Comparison of ENCODE assay signal across 18 cellular contexts in genomic region chr3:145134738-145135137, GRCh38.
"Had no signal": no experiment of that assay in that cellular context is flagged by ENCODE, and none has a peak within 500 bp of the region (broad histone marks: within the 10 kb centered on the region; RNA-seq: fewer than 3 reads in every experiment).

No MANE protein-coding gene starts in this region.

- ATAC-seq: effector memory CD8-positive, alpha-beta T cell; foreskin keratinocyte; left colon; left ventricle myocardium superior; right cardiac atrium; stimulated activated naive CD8-positive, alpha-beta T cell treated with anti-CD3 and anti-CD28 coated beads, Interleukin-15, Interleukin-2, amounts not matched to agents 100 U/mL and 50 U/mL, for 24 hours had no signal

- FAIRE-seq: colon, kidney, small intestine had no signal

- DNase-seq: effector memory CD8-positive, alpha-beta T cell; foreskin keratinocyte; kidney; left colon; left ventricle myocardium superior; mesendoderm; naive B cell; nephron progenitor cell; posterior cingulate gyrus; right cardiac atrium; small intestine; stimulated activated CD4-positive, alpha-beta T cell treated with anti-CD3 and anti-CD28 coated beads, Interleukin-2, amount 100 ng/mL, for 48 hours; stimulated activated naive CD8-positive, alpha-beta T cell treated with anti-CD3 and anti-CD28 coated beads, Interleukin-15, Interleukin-2, amounts not matched to agents 100 U/mL and 50 U/mL, for 24 hours; tibial artery; upper lobe of left lung; uterus had no signal

- H3K4me3 ChIP-seq: tibial artery, upper lobe of left lung, uterus had no signal

- H3K36me3 Mint-ChIP-seq: naive B cell had no signal

- H3K27me3 Mint-ChIP-seq: dendritic cell treated with granulocyte-macrophage colony-stimulating factor and Interleukin-4, amounts not matched to agents 40 ng/mL and 50 ng/mL, for 4 days; effector memory CD8-positive, alpha-beta T cell; naive B cell had no signal

- H3K36me3 ChIP-seq: tibial artery, upper lobe of left lung, uterus had no signal

- H3K9me3 Mint-ChIP-seq: dendritic cell treated with granulocyte-macrophage colony-stimulating factor and Interleukin-4, amounts not matched to agents 40 ng/mL and 50 ng/mL, for 4 days; naive B cell; nephron progenitor cell had no signal

- H3K4me1 ChIP-seq: foreskin keratinocyte, tibial artery, upper lobe of left lung, uterus had no signal

- H3K27me3 ChIP-seq: foreskin keratinocyte, tibial artery, upper lobe of left lung, uterus had no signal

- H3K27ac Mint-ChIP-seq: dendritic cell treated with granulocyte-macrophage colony-stimulating factor and Interleukin-4, amounts not matched to agents 40 ng/mL and 50 ng/mL, for 4 days; effector memory CD8-positive, alpha-beta T cell; naive B cell; nephron progenitor cell had no signal

- H3K4me1 Mint-ChIP-seq: naive B cell, nephron progenitor cell had no signal

- H3K4me3 Mint-ChIP-seq: dendritic cell treated with granulocyte-macrophage colony-stimulating factor and Interleukin-4, amounts not matched to agents 40 ng/mL and 50 ng/mL, for 4 days; effector memory CD8-positive, alpha-beta T cell; naive B cell; nephron progenitor cell had no signal

- H3K27ac ChIP-seq: foreskin keratinocyte, tibial artery, upper lobe of left lung, uterus had no signal

- H3K9me3 ChIP-seq: tibial artery, upper lobe of left lung, uterus had no signal
